ENCODE assay signal across 13 cellular contexts in the genomic region with DNA sequence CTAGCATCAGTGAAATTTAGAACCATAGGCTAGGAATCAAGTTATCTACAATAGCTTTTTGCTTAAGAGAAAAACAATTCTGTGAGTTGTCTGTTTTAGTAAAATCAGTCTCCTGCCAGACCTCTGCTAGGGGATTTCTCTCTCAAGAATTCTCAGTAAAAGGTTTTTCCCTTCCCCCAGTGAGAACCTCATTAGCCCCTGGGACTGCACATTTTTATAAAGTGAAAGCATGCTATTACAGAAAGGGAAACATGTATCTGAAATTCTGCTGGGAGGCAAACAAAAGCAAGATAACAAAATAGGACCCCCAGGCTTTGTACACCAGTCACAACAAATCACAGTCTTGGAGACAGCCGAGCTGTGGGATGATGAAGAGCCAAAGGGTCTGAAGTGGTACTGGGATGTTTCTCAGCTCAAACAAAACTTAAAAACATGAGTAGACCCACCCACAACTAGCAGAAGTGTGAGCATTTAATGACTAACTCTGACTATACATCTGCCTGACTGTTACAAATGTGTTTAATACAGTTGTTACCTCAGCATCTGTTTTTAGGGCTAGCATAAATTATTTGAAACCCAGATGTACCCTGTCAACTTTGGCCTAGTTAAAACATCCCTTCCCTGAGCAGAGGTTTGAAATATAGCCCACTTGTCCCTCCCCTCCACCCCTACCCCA. TPM values are rescaled to one million over a fixed set of nuclear protein-coding genes. Genes with fewer than 3 reads are reported as not detected.
DNase-seq lines count a peak whose midpoint lies in the region; ATAC-seq and TF ChIP-seq lines count a peak whose summit lies in the region.
"Had no signal": no experiment of that assay in that cellular context is flagged by ENCODE, and none has a peak within 500 bp of the region (broad histone marks: within the 10 kb centered on the region; RNA-seq: fewer than 3 reads in every experiment).

No MANE protein-coding gene starts in this region.

- ATAC-seq in activated CD8-positive, alpha-beta T cell treated with anti-CD3 and anti-CD28 coated beads for 36 hours: peak; percentile 87
- no peak for ATAC-seq in activated CD8-positive, alpha-beta T cell treated with anti-CD3 and anti-CD28 coated beads, Interleukin-2, amount 10 ng/mL, durations not matched to agents 7 days and 5 days
- ATAC-seq in activated naive CD4-positive, alpha-beta T cell treated with anti-CD3 and anti-CD28 coated beads, Interleukin-2, amount 50 U/mL, for 72 hours: peak; percentile 89 to 93
- no peak for ATAC-seq in lower lobe of right lung
- ATAC-seq: left colon had no signal

- H3K27me3 ChIP-seq in GM23248 (replicated peaks; ENCODE audit: insufficient read depth): no peaks in the 10 kb centered on the region
- no peaks in the 10 kb centered on the region for H3K27me3 ChIP-seq in osteoblast (ENCODE audit: insufficient read depth, low read length)
- no peaks in the 10 kb centered on the region for H3K27me3 ChIP-seq in lower lobe of right lung (ENCODE audit: low read depth)
- H3K27me3 ChIP-seq: gastrocnemius medialis, suprapubic skin had no signal

- peaks cover 40% of the 10 kb centered on the region for H3K4me1 Mint-ChIP-seq in activated CD8-positive, alpha-beta T cell treated with anti-CD3 and anti-CD28 coated beads for 36 hours (ENCODE audit: low read depth)
- peaks cover 19% of the 10 kb centered on the region for H3K4me1 Mint-ChIP-seq in activated CD8-positive, alpha-beta T cell treated with anti-CD3 and anti-CD28 coated beads, Interleukin-2, amount 10 ng/mL, durations not matched to agents 7 days and 5 days (ENCODE audit: low read depth)

- peak overlapping the region; percentile 29 for H3K4me3 Mint-ChIP-seq in activated CD8-positive, alpha-beta T cell treated with anti-CD3 and anti-CD28 coated beads for 36 hours
- no peak overlapping the region for H3K4me3 Mint-ChIP-seq in activated CD8-positive, alpha-beta T cell treated with anti-CD3 and anti-CD28 coated beads, Interleukin-2, amount 10 ng/mL, durations not matched to agents 7 days and 5 days

- no peak overlapping the region for H2AFZ ChIP-seq in GM23248
- H2AFZ ChIP-seq in osteoblast (ENCODE audit: low read length): no peak overlapping the region

- intact Hi-C loops in activated CD8-positive, alpha-beta T cell treated with anti-CD3 and anti-CD28 coated beads for 36 hours (cut with micrococcal nuclease): no loop called here
- intact Hi-C loops in lower lobe of right lung (cut with DNase I): no loop called here

- H3K4me1 ChIP-seq in GM23248 (ENCODE audit: insufficient read depth): peaks cover 13% of the 10 kb centered on the region
- peaks cover 18% of the 10 kb centered on the region for H3K4me1 ChIP-seq in osteoblast (ENCODE audit: insufficient read depth, low read length)
- no peaks in the 10 kb centered on the region for H3K4me1 ChIP-seq in lower lobe of right lung
- H3K4me1 ChIP-seq: gastrocnemius medialis, suprapubic skin had no signal

- H3K4me3 ChIP-seq in GM23248: no peak overlapping the region
- no peak overlapping the region for H3K4me3 ChIP-seq in osteoblast (ENCODE audit: insufficient read depth, low read length)
- no peak overlapping the region for H3K4me3 ChIP-seq in lower lobe of right lung
- H3K4me3 ChIP-seq: gastrocnemius medialis, suprapubic skin had no signal

- H3K36me3 ChIP-seq in GM23248 (ENCODE audit: low read depth) (peaks cover 72% of the 10 kb centered on the region; the same call in 1 of the 2 replicates), osteoblast (ENCODE audit: insufficient read depth, low read length) (peaks cover 64% of the 10 kb centered on the region), lower lobe of right lung (peaks cover 100% of the 10 kb centered on the region)

- H3K9me3 Mint-ChIP-seq in activated CD8-positive, alpha-beta T cell treated with anti-CD3 and anti-CD28 coated beads for 36 hours: no peaks in the 10 kb centered on the region
- H3K9me3 Mint-ChIP-seq in activated CD8-positive, alpha-beta T cell treated with anti-CD3 and anti-CD28 coated beads, Interleukin-2, amount 10 ng/mL, durations not matched to agents 7 days and 5 days (ENCODE audit: insufficient read depth): no peaks in the 10 kb centered on the region
- H3K9me3 Mint-ChIP-seq in activated naive CD4-positive, alpha-beta T cell treated with anti-CD3 and anti-CD28 coated beads, Interleukin-2, amount 50 U/mL, for 72 hours: no peaks in the 10 kb centered on the region

- no peaks in the 10 kb centered on the region for H3K9me2 ChIP-seq in GM23248 (ENCODE audit: insufficient read depth)

- no peaks in the 10 kb centered on the region for H3K27me3 Mint-ChIP-seq in activated CD8-positive, alpha-beta T cell treated with anti-CD3 and anti-CD28 coated beads for 36 hours
- H3K27me3 Mint-ChIP-seq in activated CD8-positive, alpha-beta T cell treated with anti-CD3 and anti-CD28 coated beads, Interleukin-2, amount 10 ng/mL, durations not matched to agents 7 days and 5 days (ENCODE audit: low read depth): no peaks in the 10 kb centered on the region

- H3F3A ChIP-seq in GM23248 (ENCODE audit: insufficient read depth): peaks cover 12% of the 10 kb centered on the region; the same call in 1 of the 2 replicates

- peak overlapping the region; percentile 87 for H3K27ac Mint-ChIP-seq in activated CD8-positive, alpha-beta T cell treated with anti-CD3 and anti-CD28 coated beads for 36 hours
- no peak overlapping the region for H3K27ac Mint-ChIP-seq in activated CD8-positive, alpha-beta T cell treated with anti-CD3 and anti-CD28 coated beads, Interleukin-2, amount 10 ng/mL, durations not matched to agents 7 days and 5 days
- H3K27ac Mint-ChIP-seq in activated naive CD4-positive, alpha-beta T cell treated with anti-CD3 and anti-CD28 coated beads, Interleukin-2, amount 50 U/mL, for 72 hours: peak overlapping the region; percentile 82 to 89

- H3K9me3 ChIP-seq in GM23248 (ENCODE audit: low read depth) (no peaks in the 10 kb centered on the region), osteoblast (ENCODE audit: low read depth, low read length) (no peaks in the 10 kb centered on the region), lower lobe of right lung (no peaks in the 10 kb centered on the region)
- H3K9me3 ChIP-seq: gastrocnemius medialis, suprapubic skin had no signal

- POLR2A ChIA-PET in activated CD8-positive, alpha-beta T cell treated with anti-CD3 and anti-CD28 coated beads for 36 hours (lab: Charles Lee): interaction anchor here (0.6 to 2.4 kb wide), 9 partner anchors 15 to 73 kb away, joined by 3 to 12 read pairs (median 5); a partner anchor contains a TSS
- POLR2A ChIA-PET in activated CD8-positive, alpha-beta T cell treated with anti-CD3 and anti-CD28 coated beads, Interleukin-2, amount 10 ng/mL, durations not matched to agents 7 days and 5 days (lab: Charles Lee): no interaction called here

- H3K27ac ChIP-seq in GM23248 (peak overlapping the region; percentile 43), osteoblast (ENCODE audit: low read depth, low read length) (peak overlapping the region; percentile 65), lower lobe of right lung (no peak overlapping the region)
- H3K27ac ChIP-seq: gastrocnemius medialis, suprapubic skin had no signal

- DNase-seq in activated CD8-positive, alpha-beta T cell treated with anti-CD3 and anti-CD28 coated beads for 36 hours: peak; percentile 26
- no peak for DNase-seq in activated CD8-positive, alpha-beta T cell treated with anti-CD3 and anti-CD28 coated beads, Interleukin-2, amount 10 ng/mL, durations not matched to agents 7 days and 5 days
- DNase-seq in GM23248: peak; percentile 64
- DNase-seq in activated naive CD4-positive, alpha-beta T cell treated with anti-CD3 and anti-CD28 coated beads, Interleukin-2, amount 50 U/mL, for 72 hours (ENCODE audit: low spot score in 2 of 2): no peak
- DNase-seq in osteoblast (ENCODE audit: insufficient read length, low spot score, missing footprints): peak; percentile 76
- DNase-seq in lower lobe of right lung: no peak
- no peak for DNase-seq in HK-2 (ENCODE audit: unreplicated experiment)
- no peak for DNase-seq in NCI-H748 (lab: John Stamatoyannopoulos, UW; ENCODE audit: unreplicated experiment)
- DNase-seq: central memory CD4-positive, alpha-beta T cell; gastrocnemius medialis; left colon; stimulated activated CD4-positive, alpha-beta T cell treated with anti-CD3 and anti-CD28 coated beads, Interleukin-2, amount 100 ng/mL, for 24 hours had no signal

- no peak overlapping the region for H3K9ac ChIP-seq in GM23248

- in situ Hi-C loops in GM23248 (cut with MboI): loop anchor here (10.0 kb wide), 1 partner anchor 132 kb away; no protein-coding TSS in a partner anchor

- H3K79me2 ChIP-seq in GM23248 (ENCODE audit: insufficient read depth) (peaks cover 8% of the 10 kb centered on the region; the same call in 1 of the 2 replicates), osteoblast (ENCODE audit: insufficient read depth, low read length) (peaks cover 3% of the 10 kb centered on the region)

- 7 to 9% methylated on average over 1 of the region's 1 CpG for WGBS in GM23248 (ENCODE audit: low coverage in 1 of 2, low lambda C conversion rate in 2 of 2, missing lambda C conversion rate in 2 of 2), 2 experiments

- H4K20me1 ChIP-seq in GM23248 (ENCODE audit: insufficient read depth) (no peaks in the 10 kb centered on the region), osteoblast (ENCODE audit: insufficient read depth, low read length) (peaks cover 10% of the 10 kb centered on the region)

- H3K36me3 Mint-ChIP-seq in activated CD8-positive, alpha-beta T cell treated with anti-CD3 and anti-CD28 coated beads for 36 hours (ENCODE audit: low read depth): peaks cover 81% of the 10 kb centered on the region
- peaks cover 83% of the 10 kb centered on the region for H3K36me3 Mint-ChIP-seq in activated CD8-positive, alpha-beta T cell treated with anti-CD3 and anti-CD28 coated beads, Interleukin-2, amount 10 ng/mL, durations not matched to agents 7 days and 5 days (ENCODE audit: low read depth)
- H3K36me3 Mint-ChIP-seq in activated naive CD4-positive, alpha-beta T cell treated with anti-CD3 and anti-CD28 coated beads, Interleukin-2, amount 50 U/mL, for 72 hours: peaks cover 38 to 47% of the 10 kb centered on the region in 2 donors

- CTCF ChIA-PET in activated CD8-positive, alpha-beta T cell treated with anti-CD3 and anti-CD28 coated beads for 36 hours (lab: Charles Lee): interaction anchor here (1.2 to 1.5 kb wide), 2 partner anchors 19 to 25 kb away, joined by 3 to 4 read pairs; no protein-coding TSS in a partner anchor
- CTCF ChIA-PET in activated CD8-positive, alpha-beta T cell treated with anti-CD3 and anti-CD28 coated beads, Interleukin-2, amount 10 ng/mL, durations not matched to agents 7 days and 5 days (lab: Charles Lee): interaction anchor here (1.1 to 1.2 kb wide), 2 partner anchors 9 to 25 kb away, joined by 3 read pairs; no protein-coding TSS in a partner anchor

- no peak overlapping the region for H3K4me2 ChIP-seq in GM23248 (ENCODE audit: unreplicated experiment)
- H3K4me2 ChIP-seq in osteoblast (ENCODE audit: insufficient read depth, low read length): no peak overlapping the region

- TF ChIP-seq CTCF in activated CD8-positive, alpha-beta T cell treated with anti-CD3 and anti-CD28 coated beads for 36 hours (IDR thresholded peaks at IDR 0.05): no peak
- TF ChIP-seq CTCF in osteoblast (IDR thresholded peaks at IDR 0.05; ENCODE audit: extremely low read depth, low read depth, low read length) (no peak), lower lobe of right lung (IDR thresholded peaks at IDR 0.05) (no peak)

RNA-seq across cellular contexts. Expression of a gene that starts 20.0 kb away (rescaled TPM):
- 10 to 100 TPM; 70.0 to 74.9 TPM for total RNA-seq in activated CD8-positive, alpha-beta T cell treated with anti-CD3 and anti-CD28 coated beads for 36 hours
- total RNA-seq in activated CD8-positive, alpha-beta T cell treated with anti-CD3 and anti-CD28 coated beads, Interleukin-2, amount 10 ng/mL, durations not matched to agents 7 days and 5 days: 100 to 1,000 TPM; 110 to 112 TPM
- 129 and 136 TPM in 2 replicates for total RNA-seq in GM23248 (2014; rRNA removed; shearing (Covaris generic))
- 139 and 145 TPM in 2 replicates for polyA plus RNA-seq in GM23248 (2016; fragmentation: Nextera tagmentation; extraction: Ambion mirVana)
- 10 to 100 TPM; 73.0 to 80.4 TPM for total RNA-seq in activated naive CD4-positive, alpha-beta T cell treated with anti-CD3 and anti-CD28 coated beads, Interleukin-2, amount 50 U/mL, for 72 hours
- total RNA-seq in osteoblast: 191 and 215 TPM in 2 replicates
- total RNA-seq in lower lobe of right lung: 110 TPM

RNA-seq across cellular contexts. Expression of a gene that starts 39.8 kb away (rescaled TPM):
- total RNA-seq in activated CD8-positive, alpha-beta T cell treated with anti-CD3 and anti-CD28 coated beads for 36 hours: 10 to 100 TPM; 96.5 to 99.8 TPM
- 100 to 1,000 TPM; 119 to 120 TPM for total RNA-seq in activated CD8-positive, alpha-beta T cell treated with anti-CD3 and anti-CD28 coated beads, Interleukin-2, amount 10 ng/mL, durations not matched to agents 7 days and 5 days
- 18.5 and 28.2 TPM in 2 replicates for total RNA-seq in GM23248 (2014; rRNA removed; shearing (Covaris generic))
- polyA plus RNA-seq in GM23248 (2016; fragmentation: Nextera tagmentation; extraction: Ambion mirVana): 8.8 and 9.0 TPM in 2 replicates
- 100 to 1,000 TPM in 1 of 2 donors, 10 to 100 TPM in 1; 94.1 to 127 TPM for total RNA-seq in activated naive CD4-positive, alpha-beta T cell treated with anti-CD3 and anti-CD28 coated beads, Interleukin-2, amount 50 U/mL, for 72 hours
- total RNA-seq in osteoblast (15.6 and 18.8 TPM in 2 replicates), lower lobe of right lung (22.5 TPM)

Comparison
In these comparisons a context has a peak if more than half of its experiments do, and no peak if none do; other contexts are left out.
1. ATAC-seq: peak in activated CD8-positive, alpha-beta T cell treated with anti-CD3 and anti-CD28 coated beads for 36 hours (single experiment) and activated naive CD4-positive, alpha-beta T cell treated with anti-CD3 and anti-CD28 coated beads, Interleukin-2, amount 50 U/mL, for 72 hours (2 of 2); none in activated CD8-positive, alpha-beta T cell treated with anti-CD3 and anti-CD28 coated beads, Interleukin-2, amount 10 ng/mL, durations not matched to agents 7 days and 5 days (single experiment) and lower lobe of right lung (0 of 2).
2. DNase-seq: peak in activated CD8-positive, alpha-beta T cell treated with anti-CD3 and anti-CD28 coated beads for 36 hours (single experiment), GM23248 (single experiment) and osteoblast (single experiment); none in activated CD8-positive, alpha-beta T cell treated with anti-CD3 and anti-CD28 coated beads, Interleukin-2, amount 10 ng/mL, durations not matched to agents 7 days and 5 days (single experiment), activated naive CD4-positive, alpha-beta T cell treated with anti-CD3 and anti-CD28 coated beads, Interleukin-2, amount 50 U/mL, for 72 hours (0 of 2), lower lobe of right lung (single experiment), HK-2 (single experiment) and NCI-H748 (single experiment).